ENCODE assay signal across 27 cellular contexts in the genomic region with DNA sequence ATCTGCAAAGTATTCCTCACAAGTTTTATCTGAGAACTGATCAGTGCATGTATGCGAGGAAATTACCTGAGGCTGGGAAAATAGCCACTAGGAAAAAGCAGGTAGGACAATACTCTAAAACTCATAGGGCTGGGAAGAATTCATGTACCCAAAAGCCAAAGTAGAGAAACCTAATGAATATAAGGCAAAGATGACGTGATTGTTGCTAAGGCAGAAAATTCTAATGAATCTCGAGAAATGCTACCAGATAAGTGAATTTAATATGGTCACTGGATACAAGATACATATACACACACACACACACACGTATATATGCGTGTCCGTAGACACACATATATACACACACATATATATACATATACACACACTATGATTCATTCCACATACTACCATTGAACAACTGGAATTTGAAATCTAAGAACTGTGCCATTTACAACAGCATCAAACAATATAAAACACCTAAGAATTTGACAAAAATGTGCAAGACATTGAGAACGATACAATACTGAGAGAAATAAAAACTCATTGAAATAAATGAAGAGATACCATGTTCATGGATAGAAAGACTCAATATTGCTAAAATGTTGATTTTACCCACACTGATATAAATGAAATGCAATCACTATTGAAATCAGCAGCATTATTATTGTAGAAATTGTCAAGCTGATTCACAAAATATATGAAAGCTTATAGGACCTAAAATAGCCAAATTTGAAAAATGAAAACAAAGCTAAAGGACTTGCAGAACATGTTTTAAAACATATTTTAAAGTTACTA. TPM values are rescaled to one million over a fixed set of nuclear protein-coding genes. Genes with fewer than 3 reads are reported as not detected.
"Had no signal": no experiment of that assay in that cellular context is flagged by ENCODE, and none has a peak within 500 bp of the region (broad histone marks: within the 10 kb centered on the region; RNA-seq: fewer than 3 reads in every experiment).

No MANE protein-coding gene starts in this region.

- H3K4me1 ChIP-seq: colonic mucosa, gastrocnemius medialis, heart left ventricle, left lung, lower lobe of right lung had no signal

- ATAC-seq: effector memory CD8-positive, alpha-beta T cell; esophagus mucosa; gastrocnemius medialis; heart left ventricle; left cardiac atrium; left lung; left ventricle myocardium superior; lower lobe of right lung; mucosa of descending colon had no signal

- H3K27ac Mint-ChIP-seq: dendritic cell treated with granulocyte-macrophage colony-stimulating factor and Interleukin-4, amounts not matched to agents 40 ng/mL and 50 ng/mL, for 4 days; effector memory CD8-positive, alpha-beta T cell; endodermal cell; mesothelial cell of epicardium; naive B cell had no signal

- H3K4me2 ChIP-seq: hepatocyte had no signal

- H3K27ac ChIP-seq: colonic mucosa, epithelial cell of prostate, esophagus squamous epithelium, gastrocnemius medialis, heart left ventricle, hepatocyte, left lung, lower lobe of right lung had no signal

- DNase-seq: colonic mucosa; cortex of kidney; effector CD8-positive, alpha-beta T cell; effector memory CD8-positive, alpha-beta T cell; endodermal cell; erythroblast; esophagus squamous epithelium; foreskin fibroblast; foreskin melanocyte; gastrocnemius medialis; heart left ventricle; hypothalamus; left cardiac atrium; left lung; left ventricle myocardium superior; lower lobe of right lung; mesenchymal stem cell; mucosa of descending colon; naive B cell had no signal

- H3K9me3 Mint-ChIP-seq: dendritic cell treated with granulocyte-macrophage colony-stimulating factor and Interleukin-4, amounts not matched to agents 40 ng/mL and 50 ng/mL, for 4 days; effector memory CD8-positive, alpha-beta T cell; endodermal cell had no signal

- H3K79me2 ChIP-seq: hepatocyte had no signal

- FAIRE-seq: endometrium, islet of Langerhans, keratinocyte had no signal

- H3K27me3 Mint-ChIP-seq: dendritic cell treated with granulocyte-macrophage colony-stimulating factor and Interleukin-4, amounts not matched to agents 40 ng/mL and 50 ng/mL, for 4 days had no signal

- H3K27me3 ChIP-seq: colonic mucosa, esophagus squamous epithelium, gastrocnemius medialis, heart left ventricle, hepatocyte, left lung had no signal

- H2AFZ ChIP-seq: hepatocyte had no signal

- H3K36me3 ChIP-seq: colonic mucosa, esophagus squamous epithelium, gastrocnemius medialis, heart left ventricle, left lung, lower lobe of right lung had no signal

- H3K4me1 Mint-ChIP-seq: endodermal cell, mesothelial cell of epicardium had no signal

- H3K4me3 ChIP-seq: colonic mucosa, esophagus squamous epithelium, gastrocnemius medialis, heart left ventricle, hepatocyte, left lung, lower lobe of right lung, mucosa of descending colon had no signal

- H3K9me3 ChIP-seq: colonic mucosa, esophagus squamous epithelium, gastrocnemius medialis, left lung, mucosa of descending colon had no signal

- H3K4me3 Mint-ChIP-seq: dendritic cell treated with granulocyte-macrophage colony-stimulating factor and Interleukin-4, amounts not matched to agents 40 ng/mL and 50 ng/mL, for 4 days; effector memory CD8-positive, alpha-beta T cell; endodermal cell; mesothelial cell of epicardium; naive B cell had no signal

- H3K36me3 Mint-ChIP-seq: naive B cell had no signal

RNA-seq across cellular contexts. Expression of a gene that starts 46.4 kb away (rescaled TPM):
- polyA plus RNA-seq: keratinocyte had no signal
